In genomic region chr4:26248647-26249046, GRCh38 we compare ENCODE assay signal across 14 cellular contexts.
DNase-seq lines count a peak whose midpoint lies in the region; ATAC-seq and TF ChIP-seq lines count a peak whose summit lies in the region.
"Had no signal": no experiment of that assay in that cellular context is flagged by ENCODE, and none has a peak within 500 bp of the region (broad histone marks: within the 10 kb centered on the region; RNA-seq: fewer than 3 reads in every experiment).

No MANE protein-coding gene starts in this region.

- peak; percentile 31 to 77 for DNase-seq in NCI-H2081 (lab: John Stamatoyannopoulos, UW)
- no peak for DNase-seq in NCI-H2081 treated with DMSO at 0.1 percent for 48 hours (lab: John Stamatoyannopoulos, UW)
- DNase-seq in NCI-H446 treated with DMSO at 0.1 percent for 48 hours (lab: John Stamatoyannopoulos, UW) = peak; percentile 48
- peak; percentile 53 for DNase-seq in dedifferentiated amniotic fluid mesenchymal stem cell (ENCODE audit: extremely low spot score)
- peak; percentile 80 for DNase-seq in smooth muscle cell of the brain vasculature (ENCODE audit: low read depth, low spot score)
- no peak for DNase-seq in HEK293T (ENCODE audit: extremely low spot score)
- DNase-seq in stimulated activated naive CD8-positive, alpha-beta T cell treated with anti-CD3 and anti-CD28 coated beads, Interleukin-15, amount 100 ng/mL, for 72 hours = no peak
- no peak for DNase-seq in UCSD-AML1 (lab: John Stamatoyannopoulos, UW; ENCODE audit: unreplicated experiment)
- DNase-seq: activated CD4-positive, alpha-beta memory T cell treated with anti-CD3 and anti-CD28 coated beads, Interleukin-2, amount 10 ng/mL, durations not matched to agents 7 days and 5 days; amniotic stem cell; hippocampal formation; naive B cell; upper lobe of left lung had no signal

- H3K27me3 Mint-ChIP-seq in stimulated activated naive CD8-positive, alpha-beta T cell treated with anti-CD3 and anti-CD28 coated beads, Interleukin-15, amount 100 ng/mL, for 72 hours = peaks cover 8% of the 10 kb centered on the region
- H3K27me3 Mint-ChIP-seq: activated CD4-positive, alpha-beta memory T cell treated with anti-CD3 and anti-CD28 coated beads, Interleukin-2, amount 10 ng/mL, durations not matched to agents 7 days and 5 days had no signal

- no peak for ATAC-seq in stimulated activated naive CD8-positive, alpha-beta T cell treated with anti-CD3 and anti-CD28 coated beads, Interleukin-15, amount 100 ng/mL, for 72 hours
- ATAC-seq: K562 had no signal

- H3K4me3 Mint-ChIP-seq in stimulated activated naive CD8-positive, alpha-beta T cell treated with anti-CD3 and anti-CD28 coated beads, Interleukin-15, amount 100 ng/mL, for 72 hours = no peak overlapping the region
- H3K4me3 Mint-ChIP-seq: activated CD4-positive, alpha-beta memory T cell treated with anti-CD3 and anti-CD28 coated beads, Interleukin-2, amount 10 ng/mL, durations not matched to agents 7 days and 5 days; naive B cell had no signal

- CTCF ChIA-PET in HEK293T (lab: Yijun Ruan, JAX) = no interaction called here

- POLR2A ChIA-PET in HEK293T (lab: Yijun Ruan, JAX) = no interaction called here

- H3K27ac Mint-ChIP-seq in stimulated activated naive CD8-positive, alpha-beta T cell treated with anti-CD3 and anti-CD28 coated beads, Interleukin-15, amount 100 ng/mL, for 72 hours = no peak overlapping the region
- H3K27ac Mint-ChIP-seq: activated CD4-positive, alpha-beta memory T cell treated with anti-CD3 and anti-CD28 coated beads, Interleukin-2, amount 10 ng/mL, durations not matched to agents 7 days and 5 days; naive B cell had no signal

- no peaks in the 10 kb centered on the region for H3K9me3 Mint-ChIP-seq in stimulated activated naive CD8-positive, alpha-beta T cell treated with anti-CD3 and anti-CD28 coated beads, Interleukin-15, amount 100 ng/mL, for 72 hours
- H3K9me3 Mint-ChIP-seq: activated CD4-positive, alpha-beta memory T cell treated with anti-CD3 and anti-CD28 coated beads, Interleukin-2, amount 10 ng/mL, durations not matched to agents 7 days and 5 days had no signal

- peaks cover 5% of the 10 kb centered on the region for H3K4me1 Mint-ChIP-seq in stimulated activated naive CD8-positive, alpha-beta T cell treated with anti-CD3 and anti-CD28 coated beads, Interleukin-15, amount 100 ng/mL, for 72 hours
- H3K4me1 Mint-ChIP-seq: naive B cell had no signal

TF ChIP-seq in HEK293T, 16 proteins besides CTCF, POLR2A, EP300 and RAD21:
- TF ChIP-seq FOXM1 (IDR thresholded peaks at IDR 0.05; ENCODE audit: borderline replicate concordance) (no peak), NFRKB (IDR thresholded peaks at IDR 0.05) (no peak), FOXA1 (IDR thresholded peaks at IDR 0.05) (no peak), SP1 (IDR thresholded peaks at IDR 0.05) (no peak), LEF1 (IDR thresholded peaks at IDR 0.05; ENCODE audit: borderline replicate concordance) (no peak), SUZ12 (IDR thresholded peaks at IDR 0.05) (no peak), ARNT (IDR thresholded peaks at IDR 0.05) (no peak), ELF4 (IDR thresholded peaks at IDR 0.05) (no peak), HDGF (IDR thresholded peaks at IDR 0.05; ENCODE audit: borderline replicate concordance) (no peak), ZNF384 (IDR thresholded peaks at IDR 0.05) (no peak), FOXK2 (IDR thresholded peaks at IDR 0.05) (no peak), BHLHE40 (IDR thresholded peaks at IDR 0.05; ENCODE audit: borderline replicate concordance) (no peak), CTBP1 (IDR thresholded peaks at IDR 0.05; ENCODE audit: borderline replicate concordance) (no peak), L3MBTL2 (conservative IDR thresholded peaks at IDR 0.05) (no peak), TARDBP (IDR thresholded peaks at IDR 0.05) (no peak)
TF ChIP-seq in HEK293T: peak in this region for 0.

Comparison
In these comparisons a context has a peak if more than half of its experiments do, and no peak if none do; other contexts are left out.
1. DNase-seq: peak in NCI-H2081 (2 of 2), NCI-H446 treated with DMSO at 0.1 percent for 48 hours (single experiment), dedifferentiated amniotic fluid mesenchymal stem cell (single experiment) and smooth muscle cell of the brain vasculature (single experiment); none in NCI-H2081 treated with DMSO at 0.1 percent for 48 hours (single experiment), HEK293T (single experiment), stimulated activated naive CD8-positive, alpha-beta T cell treated with anti-CD3 and anti-CD28 coated beads, Interleukin-15, amount 100 ng/mL, for 72 hours (0 of 2) and UCSD-AML1 (single experiment).